In the genomic region with DNA sequence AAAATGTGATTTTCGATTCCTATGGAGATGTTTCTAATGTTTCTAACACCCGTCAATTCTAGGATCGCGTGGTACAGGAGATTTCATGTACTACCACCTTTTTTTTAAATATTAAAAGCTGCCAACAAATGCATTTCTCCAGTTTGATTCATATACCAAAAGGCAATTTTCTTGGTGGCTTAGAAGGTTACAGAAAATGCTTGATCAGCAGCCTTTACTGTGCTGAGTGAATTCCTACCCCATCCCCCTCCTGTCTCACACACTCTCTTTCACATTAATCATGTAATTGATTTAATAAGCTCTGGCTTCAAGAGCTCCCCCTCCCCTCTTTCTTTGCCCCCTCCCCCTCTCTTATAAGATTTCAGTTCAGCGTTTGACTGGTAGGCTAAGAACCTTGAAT, we compare ENCODE assay signal across 24 cellular contexts.
"Had no signal": no experiment of that assay in that cellular context is flagged by ENCODE, and none has a peak within 500 bp of the region (broad histone marks: within the 10 kb centered on the region; RNA-seq: fewer than 3 reads in every experiment).

No MANE protein-coding gene starts in this region.

- H3K4me3 ChIP-seq: lung, mucosa of descending colon, pancreas, smooth muscle cell, suprapubic skin, transverse colon, vagina had no signal

- ATAC-seq: effector memory CD8-positive, alpha-beta T cell; left lobe of liver; mucosa of descending colon; naive thymus-derived CD4-positive, alpha-beta T cell; pancreas; sciatic nerve; stimulated activated naive CD8-positive, alpha-beta T cell treated with anti-CD3 and anti-CD28 coated beads, Interleukin-15, amount 100 ng/mL, for 72 hours had no signal

- H3K27me3 ChIP-seq: neutrophil, pancreas, transverse colon, vagina had no signal

- H3K4me2 ChIP-seq: smooth muscle cell had no signal

- H3K36me3 ChIP-seq: neutrophil, pancreas, suprapubic skin, transverse colon, vagina had no signal

- FAIRE-seq: endometrium, frontal cortex, keratinocyte, pancreas had no signal

- H3K27ac ChIP-seq: neutrophil, pancreas, suprapubic skin, transverse colon, vagina had no signal

- DNase-seq: cortex of kidney; effector memory CD8-positive, alpha-beta T cell; erythroblast; head of caudate nucleus; mucosa of descending colon; naive thymus-derived CD4-positive, alpha-beta T cell; pancreas; stimulated activated CD4-positive, alpha-beta T cell treated with anti-CD3 and anti-CD28 coated beads, Interleukin-12 subunit alpha, Interleukin-12 subunit beta, amount 100 ng/mL, for 4 hours; stimulated activated CD4-positive, alpha-beta T cell treated with anti-CD3 and anti-CD28 coated beads, Interleukin-1b, Interleukin-23, amount 100 ng/mL, for 48 hours; stimulated activated CD4-positive, alpha-beta T cell treated with anti-CD3 and anti-CD28 coated beads, Interleukin-4, amount 100 ng/mL, for 1 hour; stimulated activated CD8-positive, alpha-beta memory T cell treated with anti-CD3 and anti-CD28 coated beads, Interleukin-4, amount 100 ng/mL, for 48 hours; stimulated activated naive CD4-positive, alpha-beta T cell; stimulated activated naive CD8-positive, alpha-beta T cell treated with anti-CD3 and anti-CD28 coated beads, Interleukin-15, amount 100 ng/mL, for 72 hours; transverse colon had no signal

- H3K9me3 ChIP-seq: mucosa of descending colon, neutrophil, pancreas, suprapubic skin, transverse colon, vagina had no signal

- H3K4me1 ChIP-seq: pancreas, transverse colon, vagina had no signal
